Comparison of ENCODE assay signal across 27 cellular contexts in the genomic region with DNA sequence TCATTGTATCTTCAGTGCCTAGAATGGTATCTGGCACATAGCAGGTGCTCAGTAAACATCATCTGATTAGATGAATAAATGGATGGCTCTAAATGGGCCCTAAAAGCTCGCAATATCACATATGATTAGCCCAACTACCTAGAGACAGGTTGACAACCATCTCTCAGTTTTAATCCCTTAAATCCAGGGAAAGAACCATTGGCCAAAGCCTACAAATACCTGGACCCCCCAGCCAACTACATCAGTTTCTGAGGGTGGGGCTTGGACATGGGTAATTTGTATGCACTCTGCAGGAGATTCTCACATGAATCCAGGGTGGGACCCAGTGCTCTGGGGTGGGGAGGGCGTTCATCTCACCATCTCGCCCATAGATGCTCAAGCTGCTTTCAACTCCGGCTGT. TPM values are rescaled to one million over a fixed set of nuclear protein-coding genes. Genes with fewer than 3 reads are reported as not detected.
"Had no signal": no experiment of that assay in that cellular context is flagged by ENCODE, and none has a peak within 500 bp of the region (broad histone marks: within the 10 kb centered on the region; RNA-seq: fewer than 3 reads in every experiment).

No MANE protein-coding gene starts in this region.

- H3K36me3 Mint-ChIP-seq: activated CD4-positive, alpha-beta memory T cell treated with anti-CD3 and anti-CD28 coated beads for 36 hours; activated naive CD4-positive, alpha-beta T cell treated with anti-CD3 and anti-CD28 coated beads, Interleukin-2, amount 50 U/mL, for 72 hours had no signal

- H3K27me3 Mint-ChIP-seq: activated CD4-positive, alpha-beta memory T cell treated with anti-CD3 and anti-CD28 coated beads for 36 hours had no signal

- H3K4me3 ChIP-seq: ascending aorta, body of pancreas, PC-9 had no signal

- H3K4me2 ChIP-seq: KMS-11, PC-9 had no signal

- H3K27me3 ChIP-seq: ascending aorta had no signal

- H3K27ac ChIP-seq: ascending aorta, body of pancreas, KMS-11, PC-9 had no signal

- ATAC-seq: activated naive CD4-positive, alpha-beta T cell treated with anti-CD3 and anti-CD28 coated beads, Interleukin-2, amount 50 U/mL, for 72 hours; activated naive CD8-positive, alpha-beta T cell treated with anti-CD3 and anti-CD28 coated beads, Interleukin-2, amount 50 U/mL, for 24 hours; activated T-cell treated with anti-CD3 and anti-CD28 coated beads, Interleukin-2, amount 50 U/mL, for 4 hours; body of pancreas had no signal

- H3K36me3 ChIP-seq: ascending aorta had no signal

- H2AFZ ChIP-seq: PC-9 had no signal

- H3K4me3 Mint-ChIP-seq: activated CD4-positive, alpha-beta memory T cell treated with anti-CD3 and anti-CD28 coated beads for 36 hours; activated CD4-positive, alpha-beta T cell treated with anti-CD3 and anti-CD28 coated beads, Interleukin-2, amount 10 ng/mL, durations not matched to agents 7 days and 5 days; activated naive CD8-positive, alpha-beta T cell treated with anti-CD3 and anti-CD28 coated beads, Interleukin-2, amount 50 U/mL, for 24 hours; activated T-cell treated with anti-CD3 and anti-CD28 coated beads, Interleukin-2, amount 50 U/mL, for 4 hours had no signal

- H3K27ac Mint-ChIP-seq: activated CD4-positive, alpha-beta memory T cell treated with anti-CD3 and anti-CD28 coated beads for 36 hours; activated CD4-positive, alpha-beta T cell treated with anti-CD3 and anti-CD28 coated beads, Interleukin-2, amount 10 ng/mL, durations not matched to agents 7 days and 5 days; activated naive CD8-positive, alpha-beta T cell treated with anti-CD3 and anti-CD28 coated beads, Interleukin-2, amount 50 U/mL, for 24 hours had no signal

- H3K9ac ChIP-seq: KMS-11 had no signal

- H3K9me3 ChIP-seq: ascending aorta, body of pancreas had no signal

- H3K9me3 Mint-ChIP-seq: activated CD4-positive, alpha-beta memory T cell treated with anti-CD3 and anti-CD28 coated beads for 36 hours; activated CD4-positive, alpha-beta T cell treated with anti-CD3 and anti-CD28 coated beads, Interleukin-2, amount 10 ng/mL, durations not matched to agents 7 days and 5 days; activated naive CD4-positive, alpha-beta T cell treated with anti-CD3 and anti-CD28 coated beads, Interleukin-2, amount 50 U/mL, for 72 hours; activated naive CD8-positive, alpha-beta T cell treated with anti-CD3 and anti-CD28 coated beads, Interleukin-2, amount 50 U/mL, for 24 hours; activated T-cell treated with anti-CD3 and anti-CD28 coated beads, Interleukin-2, amount 50 U/mL, for 4 hours had no signal

- DNase-seq: activated CD4-positive, alpha-beta memory T cell treated with anti-CD3 and anti-CD28 coated beads for 36 hours; activated CD4-positive, alpha-beta T cell treated with anti-CD3 and anti-CD28 coated beads, Interleukin-2, amount 10 ng/mL, durations not matched to agents 7 days and 5 days; activated CD4-positive, CD25-positive, alpha-beta regulatory T cell; activated CD8-positive, alpha-beta memory T cell treated with anti-CD3 and anti-CD28 coated beads for 24 hours; activated naive CD4-positive, alpha-beta T cell treated with Interleukin-2 at 50 U/mL for 16 hours; activated naive CD8-positive, alpha-beta T cell treated with anti-CD3 and anti-CD28 coated beads, Interleukin-2, amount 50 U/mL, for 24 hours; activated T-cell treated with anti-CD3 and anti-CD28 coated beads, Interleukin-2, amount 50 U/mL, for 4 hours; amniotic stem cell; body of pancreas; central memory CD4-positive, alpha-beta T cell; MM.1S; NCI-H1105 treated with DMSO at 0.1 percent for 48 hours; NCI-H1436 treated with DMSO at 0.1 percent for 48 hours; NCI-H187; NCI-H2081 treated with DMSO at 0.1 percent for 48 hours; NCI-H2171 treated with DMSO at 0.1 percent for 48 hours; NCI-H226; NCI-H526; PC-9; SHP77 treated with DMSO at 0.1 percent for 48 hours; T-helper 2 cell; T1000 had no signal

RNA-seq across cellular contexts. Expression of a gene that starts 4.8 kb away (rescaled TPM):
- total RNA-seq: bronchial epithelial cell, chondrocyte had no signal
